1 cellular context compared by ENCODE assay signal in genomic region chr7:44490351-44491200, GRCh38.
TF ChIP-seq lines count a peak whose summit lies in the region.

NUDCD3 (minus strand) TSS chr7:44490658; CDS start chr7:44490600, 58 bp downstream.

TF ChIP-seq in HepG2, 621 proteins besides CTCF, POLR2A, EP300 and RAD21 (continued from another document and continues in another):
- TF ChIP-seq ZNF407 (CRISPR knock-in tag; IDR thresholded peaks at IDR 0.05; ENCODE audit: not compliant biosample characterization) (peak; percentile 91), POLR2AphosphoS5 (IDR thresholded peaks at IDR 0.05; ENCODE audit: low read depth, low read length) (peak; percentile 60), TERF1 (CRISPR knock-in tag; IDR thresholded peaks at IDR 0.05) (0 out of 2 replicates have a peak, but pooled peaks have one; percentile 49), MEIS1 (CRISPR knock-in tag; IDR thresholded peaks at IDR 0.05; ENCODE audit: borderline replicate concordance) (0 out of 2 replicates have a peak, but pooled peaks have one; percentile 47), ZNF468 (CRISPR knock-in tag; IDR thresholded peaks at IDR 0.05) (0 out of 2 replicates have a peak, but pooled peaks have one; percentile 64), NAIF1 (CRISPR knock-in tag; IDR thresholded peaks at IDR 0.05; ENCODE audit: borderline replicate concordance) (peak; percentile 68; the same call in 1 of the 2 replicates), ZFP91 (CRISPR knock-in tag; IDR thresholded peaks at IDR 0.05; ENCODE audit: borderline replicate concordance) (peak; percentile 91), CENPBD1 (CRISPR knock-in tag; IDR thresholded peaks at IDR 0.05; ENCODE audit: borderline replicate concordance, low read depth) (no peak), ZSCAN21 (CRISPR knock-in tag; IDR thresholded peaks at IDR 0.05; ENCODE audit: borderline replicate concordance) (peak; percentile 92), GPBP1L1 (CRISPR knock-in tag; IDR thresholded peaks at IDR 0.05) (no peak), HNF4G (IDR thresholded peaks at IDR 0.05; ENCODE audit: borderline replicate concordance, low read depth, low read length) (no peak), HNF4G (CRISPR knock-in tag; IDR thresholded peaks at IDR 0.05; ENCODE audit: borderline replicate concordance, low read depth) (0 out of 2 replicates have a peak, but pooled peaks have one; percentile 16), SNAPC2 (CRISPR knock-in tag; IDR thresholded peaks at IDR 0.05) (0 out of 2 replicates have a peak, but pooled peaks have one; percentile 33), RXRA (CRISPR knock-in tag; IDR thresholded peaks at IDR 0.05) (peak; percentile 57; the same call in 1 of the 2 replicates), ZBTB38 (CRISPR knock-in tag; IDR thresholded peaks at IDR 0.05) (peak; percentile 73), CEBPG (CRISPR knock-in tag; IDR thresholded peaks at IDR 0.05) (peak; percentile 57), ATF4 (CRISPR knock-in tag; IDR thresholded peaks at IDR 0.05) (peak in 1 of 2 experiments; percentile 85; a peak in 2 of 4 replicates), BHLHE40 (IDR thresholded peaks at IDR 0.05; ENCODE audit: low read length) (peak; percentile 95), ZNF430 (CRISPR knock-in tag; IDR thresholded peaks at IDR 0.05) (peak; percentile 96), GFI1 (CRISPR knock-in tag; IDR thresholded peaks at IDR 0.05; ENCODE audit: borderline replicate concordance) (peak; percentile 74; the same call in 1 of the 2 replicates), POGZ (CRISPR knock-in tag; IDR thresholded peaks at IDR 0.05) (peak; percentile 91), SKIL (CRISPR knock-in tag; IDR thresholded peaks at IDR 0.05; ENCODE audit: borderline replicate concordance) (no peak), SMARCE1 (IDR thresholded peaks at IDR 0.05; ENCODE audit: borderline replicate concordance) (no peak), HBP1 (CRISPR knock-in tag; IDR thresholded peaks at IDR 0.05; ENCODE audit: low read depth) (peak; percentile 86; the same call in 1 of the 2 replicates), RBM22 (optimal IDR thresholded peaks at IDR 0.05; ENCODE audit: low read length) (no peak), ZNF296 (CRISPR knock-in tag; conservative IDR thresholded peaks at IDR 0.05) (peak; percentile 62), MNT (IDR thresholded peaks at IDR 0.05) (peak; percentile 64), XRCC5 (optimal IDR thresholded peaks at IDR 0.05; ENCODE audit: low read length) (peak; percentile 76), ZNF225 (CRISPR knock-in tag; IDR thresholded peaks at IDR 0.05) (peak; percentile 43; the same call in 1 of the 2 replicates), MXD4 (CRISPR knock-in tag; IDR thresholded peaks at IDR 0.05) (peak; percentile 82; the same call in 1 of the 2 replicates), ZBTB4 (CRISPR knock-in tag; IDR thresholded peaks at IDR 0.05; ENCODE audit: borderline replicate concordance) (peak; percentile 73), DR1 (CRISPR knock-in tag; IDR thresholded peaks at IDR 0.05) (peak; percentile 55), ZKSCAN1 (IDR thresholded peaks at IDR 0.05; ENCODE audit: low read length) (no peak)
